ENCODE assay signal across 14 cellular contexts in genomic region chr3:153093629-153094028, GRCh38.
DNase-seq lines count a peak whose midpoint lies in the region; ATAC-seq and TF ChIP-seq lines count a peak whose summit lies in the region.
"Had no signal": no experiment of that assay in that cellular context is flagged by ENCODE, and none has a peak within 500 bp of the region (broad histone marks: within the 10 kb centered on the region; RNA-seq: fewer than 3 reads in every experiment).

No MANE protein-coding gene starts in this region.

- H3K27me3 ChIP-seq in GM23338 (ENCODE audit: insufficient read depth) (peaks cover 7% of the 10 kb centered on the region; the same call in 1 of the 2 replicates), HUES6 (ENCODE audit: control insufficient read depth, insufficient read depth, low read length) (no peaks in the 10 kb centered on the region), iPS-18a (ENCODE audit: control insufficient read depth, insufficient read depth, low read length) (no peaks in the 10 kb centered on the region)

- H3K27ac ChIP-seq in GM23338 (ENCODE audit: low read depth), result 0 out of 2 replicates have a peak overlapping the region, but pooled peaks have one; percentile 20
- H3K27ac ChIP-seq in HUES6 (ENCODE audit: low read depth, low read length), result peak overlapping the region; percentile 38; the same call in 1 of the 2 replicates
- H3K27ac ChIP-seq in iPS-18a (ENCODE audit: low read length), result no peak overlapping the region

- DNase-seq in GM23338 (ENCODE audit: low spot score) (no peak), SHP77 (lab: John Stamatoyannopoulos, UW) (no peak), NCI-H2227 (lab: John Stamatoyannopoulos, UW; ENCODE audit: unreplicated experiment) (no peak), NCI-H1694 treated with DMSO at 0.1 percent for 48 hours (lab: John Stamatoyannopoulos, UW) (no peak)
- no peak for DNase-seq in activated CD4-positive, alpha-beta T cell treated with anti-CD3 and anti-CD28 coated beads for 1 hour
- DNase-seq: CD8-positive, alpha-beta T cell; COR-L47; DND-41; GDM1; KBM-7 had no signal

- H3K4me1 Mint-ChIP-seq in GM23338, result peaks cover 48% of the 10 kb centered on the region

- H3K79me2 ChIP-seq in GM23338 (replicated peaks; ENCODE audit: insufficient read depth), result no peaks in the 10 kb centered on the region

- no peak overlapping the region for H2AFZ ChIP-seq in GM23338

- H3K4me2 ChIP-seq in GM23338, result peak overlapping the region; percentile 54

- H4K20me1 ChIP-seq in GM23338 (replicated peaks; ENCODE audit: insufficient read depth), result no peaks in the 10 kb centered on the region

- H3F3A ChIP-seq in GM23338 (replicated peaks; ENCODE audit: low read depth), result no peaks in the 10 kb centered on the region

- peak overlapping the region; percentile 77 for H3K27ac Mint-ChIP-seq in GM23338
- H3K27ac Mint-ChIP-seq: CD14-positive monocyte; CD8-positive, alpha-beta T cell had no signal

- peaks cover 2% of the 10 kb centered on the region; the same call in 2 of the 3 replicates for H3K36me3 Mint-ChIP-seq in GM23338 (ENCODE audit: low read depth)
- H3K36me3 Mint-ChIP-seq: CD14-positive monocyte; CD8-positive, alpha-beta T cell had no signal

- H3K4me3 Mint-ChIP-seq in GM23338, result peak overlapping the region; percentile 8; the same call in 1 of the 3 replicates
- H3K4me3 Mint-ChIP-seq: CD14-positive monocyte; CD8-positive, alpha-beta T cell had no signal

- H3K9ac ChIP-seq in HUES6 (ENCODE audit: low read length) (no peak overlapping the region), iPS-18a (ENCODE audit: low read length) (peak overlapping the region; percentile 22)

- H3K27me3 Mint-ChIP-seq in GM23338 (ENCODE audit: insufficient read depth, low read depth, poor library complexity), result peaks cover 6% of the 10 kb centered on the region

- ATAC-seq in GM23338 (no peak), SK-N-SH treated with all-trans-retinoic acid at 6 μM for 48 hours (peak; percentile 25; the same call in 1 of the 3 replicates)
- ATAC-seq: CD8-positive, alpha-beta T cell had no signal

- H3K9me3 Mint-ChIP-seq in GM23338, result peaks cover 9% of the 10 kb centered on the region
- H3K9me3 Mint-ChIP-seq: CD14-positive monocyte; CD8-positive, alpha-beta T cell had no signal

- H3K9me2 ChIP-seq in GM23338 (ENCODE audit: insufficient read depth), result no peaks in the 10 kb centered on the region

- H3K4me3 ChIP-seq in GM23338, result peak overlapping the region; percentile 10
- 0 out of 2 replicates have a peak overlapping the region, but pooled peaks have one; percentile 27 for H3K4me3 ChIP-seq in HUES6 (ENCODE audit: low read depth, low read length)
- H3K4me3 ChIP-seq in iPS-18a (ENCODE audit: low read length), result peak overlapping the region; percentile 21

- H3K4me1 ChIP-seq in GM23338 (ENCODE audit: insufficient read depth) (peaks cover 65% of the 10 kb centered on the region), HUES6 (ENCODE audit: control insufficient read depth, insufficient read depth, low read length) (peaks cover 39% of the 10 kb centered on the region), iPS-18a (ENCODE audit: control insufficient read depth, low read depth, low read length) (peaks cover 40% of the 10 kb centered on the region)

- TF ChIP-seq CTCF in GM23338 (conservative IDR thresholded peaks at IDR 0.05; ENCODE audit: low read depth in 2 of 2), result no peak

- no peaks in the 10 kb centered on the region for H3K36me3 ChIP-seq in GM23338 (ENCODE audit: insufficient read depth)
- no peaks in the 10 kb centered on the region for H3K36me3 ChIP-seq in HUES6 (ENCODE audit: control insufficient read depth, insufficient read depth, low read length)
- no peaks in the 10 kb centered on the region for H3K36me3 ChIP-seq in iPS-18a (ENCODE audit: control insufficient read depth, low read depth, low read length)

- H3K9me3 ChIP-seq in HUES6 (ENCODE audit: control insufficient read depth, insufficient read depth, low read depth, low read length) (peaks cover 2% of the 10 kb centered on the region), iPS-18a (ENCODE audit: control insufficient read depth, low read depth, low read length) (no peaks in the 10 kb centered on the region)

TF ChIP-seq in GM23338, 12 proteins besides CTCF, POLR2A, EP300 and RAD21 (continues in another document):
- no peak for TF ChIP-seq EZH2 (IDR thresholded peaks at IDR 0.05; ENCODE audit: low read depth, unreplicated experiment)

TF ChIP-seq in SK-N-SH treated with all-trans-retinoic acid at 6 μM for 48 hours, 23 proteins besides CTCF, POLR2A, EP300 and RAD21:
- TF ChIP-seq RARB (CRISPR knock-in tag; IDR thresholded peaks at IDR 0.05) (no peak), PATZ1 (CRISPR knock-in tag; IDR thresholded peaks at IDR 0.05; ENCODE audit: borderline replicate concordance) (no peak), ZNF70 (CRISPR knock-in tag; IDR thresholded peaks at IDR 0.05) (no peak), ARNTL (CRISPR knock-in tag; IDR thresholded peaks at IDR 0.05; ENCODE audit: borderline replicate concordance, low read depth) (no peak), ZFP30 (CRISPR knock-in tag; IDR thresholded peaks at IDR 0.05) (no peak), ESRRG (CRISPR knock-in tag; IDR thresholded peaks at IDR 0.05) (no peak), SNAI2 (CRISPR knock-in tag; IDR thresholded peaks at IDR 0.05) (no peak), GLIS3 (CRISPR knock-in tag; IDR thresholded peaks at IDR 0.05) (no peak), BACH2 (CRISPR knock-in tag; IDR thresholded peaks at IDR 0.05; ENCODE audit: borderline replicate concordance) (no peak), TSHZ2 (CRISPR knock-in tag; IDR thresholded peaks at IDR 0.05) (no peak), ISL1 (CRISPR knock-in tag; IDR thresholded peaks at IDR 0.05) (no peak), PPARA (CRISPR knock-in tag; IDR thresholded peaks at IDR 0.05; ENCODE audit: borderline replicate concordance) (no peak), OSR1 (CRISPR knock-in tag; IDR thresholded peaks at IDR 0.05) (no peak), CSRNP3 (CRISPR knock-in tag; IDR thresholded peaks at IDR 0.05) (no peak), ZC3H10 (CRISPR knock-in tag; IDR thresholded peaks at IDR 0.05) (no peak)
